ENCODE assay signal across 8 cellular contexts in genomic region chr19:35066691-35067563, GRCh38. TPM values are rescaled to one million over a fixed set of nuclear protein-coding genes. Genes with fewer than 3 reads are reported as not detected.
DNase-seq lines count a peak whose midpoint lies in the region; ATAC-seq and TF ChIP-seq lines count a peak whose summit lies in the region.

No MANE protein-coding gene starts in this region.

- no peaks in the 10 kb centered on the region for H3K79me2 ChIP-seq in mesendoderm (ENCODE audit: control insufficient read depth, insufficient read depth, low read length)

- H3K27ac Mint-ChIP-seq in activated CD8-positive, alpha-beta memory T cell treated with anti-CD3 and anti-CD28 coated beads, Interleukin-2, amount 10 ng/mL, durations not matched to agents 7 days and 5 days, result peak overlapping the region; percentile 22
- H3K27ac Mint-ChIP-seq in effector memory CD8-positive, alpha-beta T cell, result peak overlapping the region in 1 of 2 donors; percentile 12

- H3K79me1 ChIP-seq in mesendoderm (ENCODE audit: low read length), result no peaks in the 10 kb centered on the region

- no peak overlapping the region for H3K4me2 ChIP-seq in mesendoderm (ENCODE audit: low read length)

- H3K56ac ChIP-seq in mesendoderm (ENCODE audit: low read length), result peak overlapping the region; percentile 56

- H3K4me1 Mint-ChIP-seq in activated CD8-positive, alpha-beta memory T cell treated with anti-CD3 and anti-CD28 coated beads, Interleukin-2, amount 10 ng/mL, durations not matched to agents 7 days and 5 days, result peaks cover 8% of the 10 kb centered on the region
- peaks cover 3 to 5% of the 10 kb centered on the region in 2 donors for H3K4me1 Mint-ChIP-seq in effector memory CD8-positive, alpha-beta T cell (ENCODE audit: low read depth in 2 of 2)

- no CpG with 5 or more reads among the region's 14 CpGs for WGBS in mesendoderm (ENCODE audit: extremely low coverage, insufficient coverage, low lambda C conversion rate)

- H3K23ac ChIP-seq in mesendoderm (ENCODE audit: low read length), result no peak overlapping the region

- peak; percentile 68 for TF ChIP-seq CTCF in HL-60 (IDR thresholded peaks at IDR 0.05; ENCODE audit: insufficient read depth, low read length)

- no peak overlapping the region for H4K5ac ChIP-seq in mesendoderm (ENCODE audit: low read length)

- no peak overlapping the region for H3K4me3 Mint-ChIP-seq in activated CD8-positive, alpha-beta memory T cell treated with anti-CD3 and anti-CD28 coated beads, Interleukin-2, amount 10 ng/mL, durations not matched to agents 7 days and 5 days
- H3K4me3 Mint-ChIP-seq in effector memory CD8-positive, alpha-beta T cell, result no peak overlapping the region

- 0 out of 2 replicates have a peak, but pooled peaks cover 4% of the 10 kb centered on the region for H3K9me3 ChIP-seq in NT2/D1 (ENCODE audit: insufficient read depth, low read length)

- H3K9me3 Mint-ChIP-seq in activated CD8-positive, alpha-beta memory T cell treated with anti-CD3 and anti-CD28 coated beads, Interleukin-2, amount 10 ng/mL, durations not matched to agents 7 days and 5 days (ENCODE audit: low read depth), result no peaks in the 10 kb centered on the region
- no peaks in the 10 kb centered on the region for H3K9me3 Mint-ChIP-seq in effector memory CD8-positive, alpha-beta T cell

- H4K8ac ChIP-seq in mesendoderm (ENCODE audit: low read depth, low read length), result no peak overlapping the region

- peak; percentile 50 for ATAC-seq in GM18520 (IDR thresholded peaks at IDR 0.05; ENCODE audit: unreplicated experiment)
- peak; percentile 92 for ATAC-seq in activated CD8-positive, alpha-beta memory T cell treated with anti-CD3 and anti-CD28 coated beads, Interleukin-2, amount 10 ng/mL, durations not matched to agents 7 days and 5 days
- peak; percentile 91 for ATAC-seq in effector memory CD8-positive, alpha-beta T cell (replicated peaks)

- H3K9ac ChIP-seq in NT2/D1 (ENCODE audit: insufficient read length, low read depth), result no peak overlapping the region
- H3K9ac ChIP-seq in mesendoderm (ENCODE audit: low read length), result no peak overlapping the region

- no peak overlapping the region for H2BK5ac ChIP-seq in mesendoderm (ENCODE audit: low read length)

- H3K4me3 ChIP-seq in HL-60 (replicated peaks; ENCODE audit: insufficient read depth, low read length) (no peak overlapping the region), NT2/D1 (ENCODE audit: insufficient read length, low read depth) (no peak overlapping the region), mesendoderm (ENCODE audit: low read length) (no peak overlapping the region)

- H3K27me3 Mint-ChIP-seq in activated CD8-positive, alpha-beta memory T cell treated with anti-CD3 and anti-CD28 coated beads, Interleukin-2, amount 10 ng/mL, durations not matched to agents 7 days and 5 days, result peaks cover 10% of the 10 kb centered on the region
- peaks cover 0 to 10% of the 10 kb centered on the region in 2 donors for H3K27me3 Mint-ChIP-seq in effector memory CD8-positive, alpha-beta T cell

- H3K36me3 Mint-ChIP-seq in activated CD8-positive, alpha-beta memory T cell treated with anti-CD3 and anti-CD28 coated beads, Interleukin-2, amount 10 ng/mL, durations not matched to agents 7 days and 5 days, result no peaks in the 10 kb centered on the region
- peaks cover 2% of the 10 kb centered on the region for H3K36me3 Mint-ChIP-seq in effector memory CD8-positive, alpha-beta T cell (ENCODE audit: insufficient read depth)

- no peak overlapping the region for H3K4ac ChIP-seq in mesendoderm (ENCODE audit: low read depth, low read length)

- no peak overlapping the region for H2BK15ac ChIP-seq in mesendoderm (replicated peaks; ENCODE audit: low read depth)

- DNase-seq in A172 (ENCODE audit: low spot score) (peak; percentile 76), HL-60 (ENCODE audit: low read depth in 1 of 2, low spot score in 1 of 2) (peak; percentile 49 to 80), NT2/D1 (ENCODE audit: low read depth, low spot score) (peak; percentile 80), mesendoderm (peak; percentile 97)
- DNase-seq in activated CD8-positive, alpha-beta memory T cell treated with anti-CD3 and anti-CD28 coated beads, Interleukin-2, amount 10 ng/mL, durations not matched to agents 7 days and 5 days, result peak; percentile 90
- DNase-seq in effector memory CD8-positive, alpha-beta T cell, result peak; percentile 89 to 92 (median 90)
- peak; percentile 78 to 88 for DNase-seq in stimulated activated CD8-positive, alpha-beta memory T cell treated with anti-CD3 and anti-CD28 coated beads, Interleukin-4, amount 100 ng/mL, for 1 hour (ENCODE audit: low read depth in 2 of 2, low spot score in 1 of 2)

- H2BK120ac ChIP-seq in mesendoderm (ENCODE audit: low read depth, low read length), result no peak overlapping the region

- H3K27ac ChIP-seq in HL-60 (replicated peaks) (no peak overlapping the region), mesendoderm (ENCODE audit: low read depth, low read length) (peak overlapping the region; percentile 74)

- CTCF ChIA-PET in activated CD8-positive, alpha-beta memory T cell treated with anti-CD3 and anti-CD28 coated beads, Interleukin-2, amount 10 ng/mL, durations not matched to agents 7 days and 5 days (lab: Charles Lee), result interaction anchor here (0.6 to 3.0 kb wide), 26 partner anchors 8 to 444 kb away, joined by 3 to 19 read pairs (median 4); partner anchors contain the start of genes FXYD5, FXYD7 and LGI4

- H3K18ac ChIP-seq in mesendoderm (ENCODE audit: low read length), result no peak overlapping the region

- H3K4me1 ChIP-seq in NT2/D1 (ENCODE audit: insufficient read depth, insufficient read length) (no peaks in the 10 kb centered on the region), mesendoderm (ENCODE audit: control insufficient read depth, low read depth, low read length) (peaks cover 9% of the 10 kb centered on the region)

- H3K27me3 ChIP-seq in HL-60 (ENCODE audit: insufficient read depth, poor library complexity, severe bottlenecking), result no peaks in the 10 kb centered on the region
- no peaks in the 10 kb centered on the region for H3K27me3 ChIP-seq in NT2/D1 (ENCODE audit: insufficient read depth, insufficient read length)
- H3K27me3 ChIP-seq in mesendoderm (ENCODE audit: insufficient read depth, low read length, poor library complexity), result no peaks in the 10 kb centered on the region

- no peak overlapping the region for H2AK5ac ChIP-seq in mesendoderm (ENCODE audit: low read length)

- H3K36me3 ChIP-seq in NT2/D1 (ENCODE audit: insufficient read depth, insufficient read length, low read length), result no peaks in the 10 kb centered on the region
- no peaks in the 10 kb centered on the region for H3K36me3 ChIP-seq in mesendoderm (ENCODE audit: control insufficient read depth, insufficient read depth, low read length)

RNA-seq across cellular contexts. Expression of gene HPN, which starts 25.4 kb away (rescaled TPM):
- total RNA-seq in A172 (2014; rRNA removed; shearing (Covaris generic)), result not detected in 2 replicates
- total RNA-seq in activated CD8-positive, alpha-beta memory T cell treated with anti-CD3 and anti-CD28 coated beads, Interleukin-2, amount 10 ng/mL, durations not matched to agents 7 days and 5 days, result not detected
- polyA plus RNA-seq in mesendoderm (2013, experiment 1 of 2), result 2.0 TPM
- 2.0 TPM for polyA plus RNA-seq in mesendoderm (2013, experiment 2 of 2)

RNA-seq across cellular contexts. Expression of gene SCN1B, which starts 36.7 kb away (rescaled TPM):
- total RNA-seq in A172 (2014; rRNA removed; shearing (Covaris generic)), result 8.5 and 10.8 TPM in 2 replicates
- under 1 TPM; 0.26 to 0.37 TPM for total RNA-seq in activated CD8-positive, alpha-beta memory T cell treated with anti-CD3 and anti-CD28 coated beads, Interleukin-2, amount 10 ng/mL, durations not matched to agents 7 days and 5 days
- polyA plus RNA-seq in mesendoderm (2013, experiment 1 of 2), result 0.63 TPM
- 0.81 TPM for polyA plus RNA-seq in mesendoderm (2013, experiment 2 of 2)

RNA-seq across cellular contexts. Expression of gene FXYD3, which starts 48.7 kb away (rescaled TPM):
- 4.8 TPM in 1 of 2 replicates, not detected in the other for total RNA-seq in A172 (2014; rRNA removed; shearing (Covaris generic))
- total RNA-seq in activated CD8-positive, alpha-beta memory T cell treated with anti-CD3 and anti-CD28 coated beads, Interleukin-2, amount 10 ng/mL, durations not matched to agents 7 days and 5 days, result not detected
- 0.10 TPM for polyA plus RNA-seq in mesendoderm (2013, experiment 1 of 2)
- 0.10 TPM for polyA plus RNA-seq in mesendoderm (2013, experiment 2 of 2)
